ENCODE assay signal across 8 cellular contexts in the genomic region with DNA sequence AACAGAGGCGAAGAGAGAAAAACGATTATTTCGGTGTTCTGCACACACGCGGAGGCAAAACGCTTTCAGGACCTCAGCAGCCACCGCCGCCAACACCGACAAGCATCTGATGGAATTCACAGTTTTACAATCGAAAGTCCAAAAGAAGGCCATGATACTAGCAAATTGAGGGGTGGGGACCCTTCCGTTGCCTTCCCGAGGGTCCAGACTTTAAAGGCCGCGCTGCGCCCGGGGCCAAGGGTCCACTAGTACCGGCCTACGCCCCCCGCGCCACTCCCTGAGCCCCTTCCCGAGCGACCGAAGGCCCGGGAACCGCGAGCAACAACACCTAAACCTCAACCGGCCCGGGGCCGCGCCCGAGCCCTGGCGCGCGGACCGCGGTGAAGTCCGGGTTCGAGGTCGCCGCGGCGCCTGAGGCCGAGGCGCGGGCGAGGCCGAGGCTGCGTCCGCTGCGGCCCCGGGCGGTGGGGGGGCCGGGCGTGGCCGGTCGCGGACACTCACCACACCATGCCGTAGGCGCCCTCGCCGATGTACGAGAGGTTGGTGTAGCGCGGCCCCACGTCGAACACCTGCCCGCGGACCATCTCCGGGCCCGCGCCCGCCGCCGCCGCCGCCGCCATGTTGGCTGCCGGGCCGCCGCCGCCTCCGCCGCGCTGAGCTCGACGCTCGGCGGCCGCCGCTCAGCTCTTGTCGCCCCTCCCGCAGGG. TPM values are rescaled to one million over a fixed set of nuclear protein-coding genes. Genes with fewer than 3 reads are reported as not detected.
DNase-seq lines count a peak whose midpoint lies in the region; ATAC-seq, FAIRE-seq and TF ChIP-seq lines count a peak whose summit lies in the region.

No MANE protein-coding gene starts in this region.

- H3K27ac ChIP-seq in Peyer's patch (peak overlapping the region; percentile 85 to 97 (median 96)), GM12878 (ENCODE audit: control insufficient read depth, insufficient read depth) (peak overlapping the region; percentile 97)

- SMC1A ChIA-PET in GM12878 (lab: Charles Lee; ENCODE audit: uncharacterized antibody, unreplicated experiment) = interaction anchor here (1.2 to 2.6 kb wide), 4 partner anchors 9 to 105 kb away, joined by 3 to 9 read pairs (median 6); no protein-coding TSS in a partner anchor

- H4K20me1 ChIP-seq in GM12878 (ENCODE audit: control insufficient read depth, insufficient read depth) = no peaks in the 10 kb centered on the region; the same call in none of the 2 replicates

- H2AFZ ChIP-seq in GM12878 (ENCODE audit: control insufficient read depth, low read depth, low read length) = peak overlapping the region; percentile 74

- in situ Hi-C loops in GM12878 (cut with MboI) = no loop called here

- H3K79me2 ChIP-seq in GM12878 (ENCODE audit: control insufficient read depth, insufficient read depth, low read length) = peaks cover 48% of the 10 kb centered on the region

- CTCF ChIA-PET in GM12878 (lab: Yijun Ruan, JAX) = interaction anchor here (1.7 kb wide), 1 partner anchor 104 kb away, joined by 7 read pairs; no protein-coding TSS in a partner anchor

- H3K4me1 ChIP-seq in Peyer's patch (peaks cover 0 to 47% (median 9%) of the 10 kb centered on the region in 4 donors), GM12878 (ENCODE audit: control insufficient read depth, insufficient read depth, low read length) (peaks cover 12% of the 10 kb centered on the region)

- ATAC-seq in HG02588 (IDR thresholded peaks at IDR 0.05; ENCODE audit: unreplicated experiment) (peak; percentile 17), GM12878 (no peak; the same call in 2 of the 3 replicates)

- intact Hi-C loops in GM12878 (cut with micrococcal nuclease; ENCODE audit: unreplicated experiment) = loop anchor here (5.0 kb wide), 2 partner anchors 50 to 70 kb away; no protein-coding TSS in a partner anchor

- FAIRE-seq in GM12878 (lab: Jason Lieb, UNC) = no peak

- H3K27me3 ChIP-seq in Peyer's patch (no peaks in the 10 kb centered on the region), GM12878 (replicated peaks in 1 of 2; ENCODE audit: control insufficient read depth in 2 of 2, insufficient read depth in 2 of 2, low read length in 1 of 2) (no peaks in the 10 kb centered on the region)

- TF ChIP-seq CTCF in GM12864 (IDR thresholded peaks at IDR 0.05; ENCODE audit: low read depth, low read length, missing control alignments) (no peak), Peyer's patch (IDR thresholded peaks at IDR 0.05) (no peak), GM12878 (IDR thresholded peaks at IDR 0.05 in 2 of 3, conservative IDR thresholded peaks at IDR 0.05 in 1 of 3; ENCODE audit: control insufficient read depth in 2 of 3, extremely low read depth in 1 of 3, insufficient read depth in 1 of 3, low read depth in 3 of 3, low read length in 3 of 3) (no peak)

- peak overlapping the region; percentile 98 for H3K4me3 ChIP-seq in GM12864 (ENCODE audit: low read depth, low read length)
- H3K4me3 ChIP-seq in Peyer's patch = peak overlapping the region; percentile 72 to 96 (median 91)
- peak overlapping the region; percentile 70 for H3K4me3 ChIP-seq in GM12878

- no TSS peak for BruUV-seq in GM12878 (replicated peaks; lab: Mats Ljungman, UMichigan)

- TF ChIP-seq POLR2A in Peyer's patch (IDR thresholded peaks at IDR 0.05) (no peak), GM12878 (IDR thresholded peaks at IDR 0.05; ENCODE audit: low read depth, low read length) (no peak)

- DNase-seq in GM12864 (ENCODE audit: low read depth) = no peak
- peak in 1 of 3 donors; percentile 53 for DNase-seq in Peyer's patch
- DNase-seq in GM12878 (ENCODE audit: low read depth, low spot score) = no peak
- peak; percentile 35 for DNase-seq in iris pigment epithelial cell (ENCODE audit: low read depth)
- peak; percentile 36 to 46 for DNase-seq in stimulated activated CD4-positive, alpha-beta T cell treated with anti-CD3 and anti-CD28 coated beads, Interleukin-2, amount 100 ng/mL, for 24 hours
- DNase-seq in HuH-7.5 (ENCODE audit: low spot score) = no peak
- DNase-seq in NCI-H774 (lab: John Stamatoyannopoulos, UW) = no peak

- no peaks in the 10 kb centered on the region for H3K9me3 ChIP-seq in Peyer's patch
- peaks cover 3% of the 10 kb centered on the region for H3K9me3 ChIP-seq in GM12878 (replicated peaks; ENCODE audit: control insufficient read depth, insufficient read depth, low read length)

- peak overlapping the region; percentile 77 for H3K4me2 ChIP-seq in GM12878 (ENCODE audit: control insufficient read depth, insufficient read depth)

- WGBS in GM12878 (ENCODE audit: insufficient coverage, insufficient replicate concordance, low lambda C conversion rate, missing lambda C conversion rate) = under 1% methylated on average over 60 of the region's 92 CpGs

- H3K9ac ChIP-seq in GM12878 (ENCODE audit: control insufficient read depth, insufficient read depth, low read length) = peak overlapping the region; percentile 98

- TF ChIP-seq EP300 in GM12878 (IDR thresholded peaks at IDR 0.05; ENCODE audit: borderline replicate concordance in 1 of 2, control insufficient read depth in 1 of 2, low read depth in 2 of 2, low read length in 2 of 2) = no peak

- H3K36me3 ChIP-seq in Peyer's patch (no peaks in the 10 kb centered on the region), GM12878 (ENCODE audit: control insufficient read depth in 2 of 2, insufficient read depth in 2 of 2, low read length in 1 of 2) (no peaks in the 10 kb centered on the region)

- TF ChIP-seq RAD21 in GM12878 (IDR thresholded peaks at IDR 0.05; ENCODE audit: insufficient read depth, low read depth, low read length) = no peak

- RAD21 ChIA-PET in GM12878 (lab: Charles Lee; ENCODE audit: unreplicated experiment) = interaction anchor here (0.6 to 3.0 kb wide), 7 partner anchors 9 to 138 kb away, joined by 3 to 18 read pairs (median 4); no protein-coding TSS in a partner anchor

- POLR2A ChIA-PET in GM12878 (lab: Charles Lee) = interaction anchor here (0.7 to 1.0 kb wide), 4 partner anchors 9 to 133 kb away, joined by 3 to 4 read pairs (median 3); no protein-coding TSS in a partner anchor

TF ChIP-seq in GM12878, 131 proteins besides CTCF, POLR2A, EP300 and RAD21 (continues in another document):
- TF ChIP-seq, protein P1, sequence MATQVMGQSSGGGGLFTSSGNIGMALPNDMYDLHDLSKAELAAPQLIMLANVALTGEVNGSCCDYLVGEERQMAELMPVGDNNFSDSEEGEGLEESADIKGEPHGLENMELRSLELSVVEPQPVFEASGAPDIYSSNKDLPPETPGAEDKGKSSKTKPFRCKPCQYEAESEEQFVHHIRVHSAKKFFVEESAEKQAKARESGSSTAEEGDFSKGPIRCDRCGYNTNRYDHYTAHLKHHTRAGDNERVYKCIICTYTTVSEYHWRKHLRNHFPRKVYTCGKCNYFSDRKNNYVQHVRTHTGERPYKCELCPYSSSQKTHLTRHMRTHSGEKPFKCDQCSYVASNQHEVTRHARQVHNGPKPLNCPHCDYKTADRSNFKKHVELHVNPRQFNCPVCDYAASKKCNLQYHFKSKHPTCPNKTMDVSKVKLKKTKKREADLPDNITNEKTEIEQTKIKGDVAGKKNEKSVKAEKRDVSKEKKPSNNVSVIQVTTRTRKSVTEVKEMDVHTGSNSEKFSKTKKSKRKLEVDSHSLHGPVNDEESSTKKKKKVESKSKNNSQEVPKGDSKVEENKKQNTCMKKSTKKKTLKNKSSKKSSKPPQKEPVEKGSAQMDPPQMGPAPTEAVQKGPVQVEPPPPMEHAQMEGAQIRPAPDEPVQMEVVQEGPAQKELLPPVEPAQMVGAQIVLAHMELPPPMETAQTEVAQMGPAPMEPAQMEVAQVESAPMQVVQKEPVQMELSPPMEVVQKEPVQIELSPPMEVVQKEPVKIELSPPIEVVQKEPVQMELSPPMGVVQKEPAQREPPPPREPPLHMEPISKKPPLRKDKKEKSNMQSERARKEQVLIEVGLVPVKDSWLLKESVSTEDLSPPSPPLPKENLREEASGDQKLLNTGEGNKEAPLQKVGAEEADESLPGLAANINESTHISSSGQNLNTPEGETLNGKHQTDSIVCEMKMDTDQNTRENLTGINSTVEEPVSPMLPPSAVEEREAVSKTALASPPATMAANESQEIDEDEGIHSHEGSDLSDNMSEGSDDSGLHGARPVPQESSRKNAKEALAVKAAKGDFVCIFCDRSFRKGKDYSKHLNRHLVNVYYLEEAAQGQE (IDR thresholded peaks at IDR 0.05; ENCODE audit: low read depth, low read length) = no peak
- TF ChIP-seq NRF1 (conservative IDR thresholded peaks at IDR 0.05; ENCODE audit: low read depth, low read length) (no peak), EZH2 (IDR thresholded peaks at IDR 0.05; ENCODE audit: borderline replicate concordance, control insufficient read depth, low read depth, low read length) (no peak)
- TF ChIP-seq, protein P2, sequence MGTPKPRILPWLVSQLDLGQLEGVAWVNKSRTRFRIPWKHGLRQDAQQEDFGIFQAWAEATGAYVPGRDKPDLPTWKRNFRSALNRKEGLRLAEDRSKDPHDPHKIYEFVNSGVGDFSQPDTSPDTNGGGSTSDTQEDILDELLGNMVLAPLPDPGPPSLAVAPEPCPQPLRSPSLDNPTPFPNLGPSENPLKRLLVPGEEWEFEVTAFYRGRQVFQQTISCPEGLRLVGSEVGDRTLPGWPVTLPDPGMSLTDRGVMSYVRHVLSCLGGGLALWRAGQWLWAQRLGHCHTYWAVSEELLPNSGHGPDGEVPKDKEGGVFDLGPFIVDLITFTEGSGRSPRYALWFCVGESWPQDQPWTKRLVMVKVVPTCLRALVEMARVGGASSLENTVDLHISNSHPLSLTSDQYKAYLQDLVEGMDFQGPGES (IDR thresholded peaks at IDR 0.05) = no peak

RNA-seq across cellular contexts. Expression of a gene that starts 0.5 kb away (rescaled TPM):
- total RNA-seq in Peyer's patch (10 to 100 TPM; 38.9 to 49.5 (median 43.2) TPM), GM12878 (2014; rRNA removed) (41.5 and 51.6 TPM in 2 replicates), GM12878 (2014; rRNA removed; fragmentation: Illumina TruSeq; extraction: Trizol) (53.3 and 63.6 TPM in 2 replicates), GM12878 (2021) (102 and 105 TPM in 2 replicates)
- 74.3 and 78.3 TPM in 2 replicates for total RNA-seq in GM12878 (2013; cell fraction: nucleolus; rRNA removed)
- polyA plus RNA-seq in GM12878 (2011; ENCODE audit: low read depth) = 21.8 TPM
- polyA plus RNA-seq in GM12878 (2011; rRNA removed) (118 and 123 TPM in 2 replicates), GM12878 (2014; fragmentation: Illumina TruSeq; extraction: Trizol) (75.7 and 87.7 TPM in 2 replicates), GM12878 (2014; fragmentation: Nextera tagmentation; extraction: Ambion mirVana) (10 to 100 TPM; 12.1 to 19.3 TPM), GM12878 (2014; rRNA removed) (53.2 and 58.6 TPM in 2 replicates), GM12878 (2016; fragmentation: Nextera tagmentation; extraction: Ambion mirVana) (10 to 100 TPM in 1 of 2 experiments, 1 to 10 TPM in 1; 7.0 to 87.6 TPM)
- 47.2 and 49.6 TPM in 2 replicates for polyA plus RNA-seq in GM12878 (2011; cell fraction: cytosol; rRNA removed)
- 34.8 and 46.6 TPM in 2 replicates for polyA plus RNA-seq in GM12878 (2011; cell fraction: nucleus; rRNA removed)
- polyA plus RNA-seq in GM12878 (2012) = 25.6 and 37.4 TPM in 2 replicates
- 47.8 and 94.9 TPM in 2 replicates for polyA minus RNA-seq in GM12878 (2011; rRNA and poly(A)+ RNA removed)
- 17.0 and 27.3 TPM in 2 replicates for polyA minus RNA-seq in GM12878 (2011; cell fraction: cytosol; rRNA and poly(A)+ RNA removed)
- polyA minus RNA-seq in GM12878 (2011; cell fraction: nucleus; rRNA and poly(A)+ RNA removed) = 10.4 and 15.2 TPM in 2 replicates

Comparison
In these comparisons a context has a peak if more than half of its experiments do, and no peak if none do; other contexts are left out.
1. DNase-seq: peak in iris pigment epithelial cell (single experiment) and stimulated activated CD4-positive, alpha-beta T cell treated with anti-CD3 and anti-CD28 coated beads, Interleukin-2, amount 100 ng/mL, for 24 hours (2 of 2); none in GM12864 (single experiment), GM12878 (single experiment), HuH-7.5 (single experiment) and NCI-H774 (single experiment).
2. Peak in every context shown above with its lines, with median percentiles within 50 percentile points of each other: H3K4me3 ChIP-seq.